ENCODE assay signal across 2 cellular contexts in the genomic region with DNA sequence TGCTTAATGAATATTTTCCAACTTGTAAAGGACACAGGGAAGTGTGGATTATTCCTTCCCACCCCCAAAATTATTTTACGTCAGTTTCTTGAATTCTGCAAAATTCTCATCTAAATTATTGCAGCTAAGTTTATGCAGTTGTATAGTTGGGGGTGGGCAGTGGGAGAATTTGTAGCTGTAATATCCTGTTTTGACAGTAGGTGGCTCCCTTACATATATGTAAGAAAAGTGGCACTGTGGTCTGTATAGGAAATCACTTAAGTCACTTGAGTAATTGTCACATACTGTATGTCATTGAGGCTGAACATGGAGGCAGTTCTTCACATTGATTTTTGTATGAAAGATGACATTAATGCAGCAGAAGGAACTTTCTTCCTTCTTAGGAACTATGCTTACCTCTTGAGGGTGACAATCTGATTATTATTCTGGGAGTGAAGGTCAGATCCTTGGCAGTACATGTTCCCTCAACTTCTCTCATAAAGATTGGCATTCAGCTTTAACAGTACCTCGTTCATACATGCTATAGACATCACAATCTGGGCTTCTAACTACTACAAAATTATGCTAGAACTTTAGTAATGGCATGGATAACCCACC.
A peak's percentile ranks its signal among the peaks of the same experiment; 100 is the strongest.
TF ChIP-seq lines count a peak whose summit lies in the region.

No MANE protein-coding gene starts in this region.

TF ChIP-seq in HEK293, 187 proteins besides CTCF, POLR2A, EP300 and RAD21:
- TF ChIP-seq ZNF48 (tag by site-specific recombination; IDR thresholded peaks at IDR 0.05) = no peak
- TF ChIP-seq ZBTB20 (tag by site-specific recombination; IDR thresholded peaks at IDR 0.05) = peak; percentile 23; the same call in 1 of the 2 replicates
- no peak for TF ChIP-seq ZBTB48 (tag by site-specific recombination; IDR thresholded peaks at IDR 0.05)
- no peak for TF ChIP-seq GLIS2 (tag by site-specific recombination; IDR thresholded peaks at IDR 0.05)
- 0 out of 2 replicates have a peak, but pooled peaks have one; percentile 48 for TF ChIP-seq ZNF2 (tag by site-specific recombination; IDR thresholded peaks at IDR 0.05)
- peak; percentile 38; the same call in 1 of the 2 replicates for TF ChIP-seq ZEB2 (tag by site-specific recombination; IDR thresholded peaks at IDR 0.05)
- TF ChIP-seq, protein P1, sequence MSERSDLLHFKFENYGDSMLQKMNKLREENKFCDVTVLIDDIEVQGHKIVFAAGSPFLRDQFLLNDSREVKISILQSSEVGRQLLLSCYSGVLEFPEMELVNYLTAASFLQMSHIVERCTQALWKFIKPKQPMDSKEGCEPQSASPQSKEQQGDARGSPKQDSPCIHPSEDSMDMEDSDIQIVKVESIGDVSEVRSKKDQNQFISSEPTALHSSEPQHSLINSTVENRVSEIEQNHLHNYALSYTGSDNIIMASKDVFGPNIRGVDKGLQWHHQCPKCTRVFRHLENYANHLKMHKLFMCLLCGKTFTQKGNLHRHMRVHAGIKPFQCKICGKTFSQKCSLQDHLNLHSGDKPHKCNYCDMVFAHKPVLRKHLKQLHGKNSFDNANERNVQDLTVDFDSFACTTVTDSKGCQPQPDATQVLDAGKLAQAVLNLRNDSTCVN (tag by site-specific recombination; optimal IDR thresholded peaks at IDR 0.05) = no peak
- no peak for TF ChIP-seq ZNF157 (tag by site-specific recombination; IDR thresholded peaks at IDR 0.05)
- no peak for TF ChIP-seq ZNF239 (tag by site-specific recombination; IDR thresholded peaks at IDR 0.05)
- TF ChIP-seq ZNF600 (tag by site-specific recombination; IDR thresholded peaks at IDR 0.05) = no peak
- TF ChIP-seq MZF1 (tag by site-specific recombination; IDR thresholded peaks at IDR 0.05; ENCODE audit: borderline replicate concordance) = no peak
- TF ChIP-seq, protein P2, sequence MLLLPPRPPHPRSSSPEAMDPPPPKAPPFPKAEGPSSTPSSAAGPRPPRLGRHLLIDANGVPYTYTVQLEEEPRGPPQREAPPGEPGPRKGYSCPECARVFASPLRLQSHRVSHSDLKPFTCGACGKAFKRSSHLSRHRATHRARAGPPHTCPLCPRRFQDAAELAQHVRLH (tag by site-specific recombination; IDR thresholded peaks at IDR 0.05) = no peak
- TF ChIP-seq KLF10 (tag by site-specific recombination; IDR thresholded peaks at IDR 0.05) = peak; percentile 38; the same call in 1 of the 2 replicates
- TF ChIP-seq SCRT1 (tag by site-specific recombination; IDR thresholded peaks at IDR 0.05; ENCODE audit: borderline replicate concordance) = no peak
- TF ChIP-seq, protein P3, sequence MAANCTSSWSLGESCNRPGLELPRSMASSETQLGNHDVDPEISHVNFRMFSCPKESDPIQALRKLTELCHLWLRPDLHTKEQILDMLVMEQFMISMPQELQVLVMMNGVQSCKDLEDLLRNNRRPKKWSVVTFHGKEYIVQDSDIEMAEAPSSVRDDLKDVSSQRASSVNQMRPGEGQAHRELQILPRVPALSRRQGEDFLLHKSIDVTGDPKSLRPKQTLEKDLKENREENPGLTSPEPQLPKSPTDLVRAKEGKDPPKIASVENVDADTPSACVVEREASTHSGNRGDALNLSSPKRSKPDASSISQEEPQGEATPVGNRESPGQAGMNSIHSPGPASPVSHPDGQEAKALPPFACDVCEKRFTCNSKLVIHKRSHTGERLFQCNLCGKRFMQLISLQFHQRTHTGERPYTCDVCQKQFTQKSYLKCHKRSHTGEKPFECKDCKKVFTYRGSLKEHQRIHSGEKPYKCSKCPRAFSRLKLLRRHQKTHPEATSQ (tag by site-specific recombination; IDR thresholded peaks at IDR 0.05) = no peak
- TF ChIP-seq, protein P4, sequence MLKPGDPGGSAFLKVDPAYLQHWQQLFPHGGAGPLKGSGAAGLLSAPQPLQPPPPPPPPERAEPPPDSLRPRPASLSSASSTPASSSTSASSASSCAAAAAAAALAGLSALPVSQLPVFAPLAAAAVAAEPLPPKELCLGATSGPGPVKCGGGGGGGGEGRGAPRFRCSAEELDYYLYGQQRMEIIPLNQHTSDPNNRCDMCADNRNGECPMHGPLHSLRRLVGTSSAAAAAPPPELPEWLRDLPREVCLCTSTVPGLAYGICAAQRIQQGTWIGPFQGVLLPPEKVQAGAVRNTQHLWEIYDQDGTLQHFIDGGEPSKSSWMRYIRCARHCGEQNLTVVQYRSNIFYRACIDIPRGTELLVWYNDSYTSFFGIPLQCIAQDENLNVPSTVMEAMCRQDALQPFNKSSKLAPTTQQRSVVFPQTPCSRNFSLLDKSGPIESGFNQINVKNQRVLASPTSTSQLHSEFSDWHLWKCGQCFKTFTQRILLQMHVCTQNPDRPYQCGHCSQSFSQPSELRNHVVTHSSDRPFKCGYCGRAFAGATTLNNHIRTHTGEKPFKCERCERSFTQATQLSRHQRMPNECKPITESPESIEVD (tag by site-specific recombination; IDR thresholded peaks at IDR 0.05) = 0 out of 2 replicates have a peak, but pooled peaks have one; percentile 10
- TF ChIP-seq ZNF660 (tag by site-specific recombination; IDR thresholded peaks at IDR 0.05) = peak; percentile 74
- TF ChIP-seq ZNF654 (tag by site-specific recombination; IDR thresholded peaks at IDR 0.05; ENCODE audit: low read depth) = peak; percentile 99
- TF ChIP-seq ZNF571 (tag by site-specific recombination; IDR thresholded peaks at IDR 0.05) = no peak
- TF ChIP-seq, protein P5, sequence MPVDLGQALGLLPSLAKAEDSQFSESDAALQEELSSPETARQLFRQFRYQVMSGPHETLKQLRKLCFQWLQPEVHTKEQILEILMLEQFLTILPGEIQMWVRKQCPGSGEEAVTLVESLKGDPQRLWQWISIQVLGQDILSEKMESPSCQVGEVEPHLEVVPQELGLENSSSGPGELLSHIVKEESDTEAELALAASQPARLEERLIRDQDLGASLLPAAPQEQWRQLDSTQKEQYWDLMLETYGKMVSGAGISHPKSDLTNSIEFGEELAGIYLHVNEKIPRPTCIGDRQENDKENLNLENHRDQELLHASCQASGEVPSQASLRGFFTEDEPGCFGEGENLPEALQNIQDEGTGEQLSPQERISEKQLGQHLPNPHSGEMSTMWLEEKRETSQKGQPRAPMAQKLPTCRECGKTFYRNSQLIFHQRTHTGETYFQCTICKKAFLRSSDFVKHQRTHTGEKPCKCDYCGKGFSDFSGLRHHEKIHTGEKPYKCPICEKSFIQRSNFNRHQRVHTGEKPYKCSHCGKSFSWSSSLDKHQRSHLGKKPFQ (tag by site-specific recombination; IDR thresholded peaks at IDR 0.05) = no peak
- no peak for TF ChIP-seq KLF1 (tag by site-specific recombination; IDR thresholded peaks at IDR 0.05)
- 0 out of 2 replicates have a peak, but pooled peaks have one; percentile 17 for TF ChIP-seq SCRT2 (tag by site-specific recombination; IDR thresholded peaks at IDR 0.05)
- no peak; the same call in 1 of the 2 replicates for TF ChIP-seq ZNF184 (tag by site-specific recombination; IDR thresholded peaks at IDR 0.05)
- no peak for TF ChIP-seq ZNF24 (tag by site-specific recombination; IDR thresholded peaks at IDR 0.05)
- 0 out of 2 replicates have a peak, but pooled peaks have one; percentile 34 for TF ChIP-seq ZNF664 (tag by site-specific recombination; IDR thresholded peaks at IDR 0.05)

TF ChIP-seq in K562, 482 proteins besides CTCF, POLR2A, EP300 and RAD21:
- TF ChIP-seq, protein P6, sequence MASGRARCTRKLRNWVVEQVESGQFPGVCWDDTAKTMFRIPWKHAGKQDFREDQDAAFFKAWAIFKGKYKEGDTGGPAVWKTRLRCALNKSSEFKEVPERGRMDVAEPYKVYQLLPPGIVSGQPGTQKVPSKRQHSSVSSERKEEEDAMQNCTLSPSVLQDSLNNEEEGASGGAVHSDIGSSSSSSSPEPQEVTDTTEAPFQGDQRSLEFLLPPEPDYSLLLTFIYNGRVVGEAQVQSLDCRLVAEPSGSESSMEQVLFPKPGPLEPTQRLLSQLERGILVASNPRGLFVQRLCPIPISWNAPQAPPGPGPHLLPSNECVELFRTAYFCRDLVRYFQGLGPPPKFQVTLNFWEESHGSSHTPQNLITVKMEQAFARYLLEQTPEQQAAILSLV (tag; IDR thresholded peaks at IDR 0.05) = 0 out of 2 replicates have a peak, but pooled peaks have one; percentile 25
- TF ChIP-seq CSDE1 (IDR thresholded peaks at IDR 0.05) = 0 out of 4 replicates have a peak, but pooled peaks of 1 of the 2 experiments have one; percentile 23
- TF ChIP-seq SMC3 (conservative IDR thresholded peaks at IDR 0.05; ENCODE audit: insufficient read depth, low read depth, low read length) = 0 out of 2 replicates have a peak, but pooled peaks have one; percentile 15
- TF ChIP-seq, protein P7, sequence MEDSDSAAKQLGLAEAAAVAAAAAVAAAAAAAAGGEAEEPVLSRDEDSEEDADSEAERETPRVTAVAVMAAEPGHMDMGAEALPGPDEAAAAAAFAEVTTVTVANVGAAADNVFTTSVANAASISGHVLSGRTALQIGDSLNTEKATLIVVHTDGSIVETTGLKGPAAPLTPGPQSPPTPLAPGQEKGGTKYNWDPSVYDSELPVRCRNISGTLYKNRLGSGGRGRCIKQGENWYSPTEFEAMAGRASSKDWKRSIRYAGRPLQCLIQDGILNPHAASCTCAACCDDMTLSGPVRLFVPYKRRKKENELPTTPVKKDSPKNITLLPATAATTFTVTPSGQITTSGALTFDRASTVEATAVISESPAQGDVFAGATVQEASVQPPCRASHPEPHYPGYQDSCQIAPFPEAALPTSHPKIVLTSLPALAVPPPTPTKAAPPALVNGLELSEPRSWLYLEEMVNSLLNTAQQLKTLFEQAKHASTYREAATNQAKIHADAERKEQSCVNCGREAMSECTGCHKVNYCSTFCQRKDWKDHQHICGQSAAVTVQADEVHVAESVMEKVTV (CRISPR knock-in tag; IDR thresholded peaks at IDR 0.05) = 0 out of 2 replicates have a peak, but pooled peaks have one; percentile 53
- TF ChIP-seq SRF (CRISPR knock-in tag; IDR thresholded peaks at IDR 0.05) = no peak
- TF ChIP-seq, protein P8, sequence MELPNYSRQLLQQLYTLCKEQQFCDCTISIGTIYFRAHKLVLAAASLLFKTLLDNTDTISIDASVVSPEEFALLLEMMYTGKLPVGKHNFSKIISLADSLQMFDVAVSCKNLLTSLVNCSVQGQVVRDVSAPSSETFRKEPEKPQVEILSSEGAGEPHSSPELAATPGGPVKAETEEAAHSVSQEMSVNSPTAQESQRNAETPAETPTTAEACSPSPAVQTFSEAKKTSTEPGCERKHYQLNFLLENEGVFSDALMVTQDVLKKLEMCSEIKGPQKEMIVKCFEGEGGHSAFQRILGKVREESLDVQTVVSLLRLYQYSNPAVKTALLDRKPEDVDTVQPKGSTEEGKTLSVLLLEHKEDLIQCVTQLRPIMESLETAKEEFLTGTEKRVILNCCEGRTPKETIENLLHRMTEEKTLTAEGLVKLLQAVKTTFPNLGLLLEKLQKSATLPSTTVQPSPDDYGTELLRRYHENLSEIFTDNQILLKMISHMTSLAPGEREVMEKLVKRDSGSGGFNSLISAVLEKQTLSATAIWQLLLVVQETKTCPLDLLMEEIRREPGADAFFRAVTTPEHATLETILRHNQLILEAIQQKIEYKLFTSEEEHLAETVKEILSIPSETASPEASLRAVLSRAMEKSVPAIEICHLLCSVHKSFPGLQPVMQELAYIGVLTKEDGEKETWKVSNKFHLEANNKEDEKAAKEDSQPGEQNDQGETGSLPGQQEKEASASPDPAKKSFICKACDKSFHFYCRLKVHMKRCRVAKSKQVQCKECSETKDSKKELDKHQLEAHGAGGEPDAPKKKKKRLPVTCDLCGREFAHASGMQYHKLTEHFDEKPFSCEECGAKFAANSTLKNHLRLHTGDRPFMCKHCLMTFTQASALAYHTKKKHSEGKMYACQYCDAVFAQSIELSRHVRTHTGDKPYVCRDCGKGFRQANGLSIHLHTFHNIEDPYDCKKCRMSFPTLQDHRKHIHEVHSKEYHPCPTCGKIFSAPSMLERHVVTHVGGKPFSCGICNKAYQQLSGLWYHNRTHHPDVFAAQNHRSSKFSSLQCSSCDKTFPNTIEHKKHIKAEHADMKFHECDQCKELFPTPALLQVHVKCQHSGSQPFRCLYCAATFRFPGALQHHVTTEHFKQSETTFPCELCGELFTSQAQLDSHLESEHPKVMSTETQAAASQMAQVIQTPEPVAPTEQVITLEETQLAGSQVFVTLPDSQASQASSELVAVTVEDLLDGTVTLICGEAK (IDR thresholded peaks at IDR 0.05) = no peak
- TF ChIP-seq, protein P8 (CRISPR knock-in tag; IDR thresholded peaks at IDR 0.05) = no peak
